ENCODE assay signal across 17 cellular contexts in genomic region chr14:106224694-106224971, GRCh38.
"Had no signal": no experiment of that assay in that cellular context is flagged by ENCODE, and none has a peak within 500 bp of the region (broad histone marks: within the 10 kb centered on the region; RNA-seq: fewer than 3 reads in every experiment).

No MANE protein-coding gene starts in this region.

- H2AFZ ChIP-seq: parathyroid adenoma had no signal

- H3K79me2 ChIP-seq: parathyroid adenoma had no signal

- H3K4me1 Mint-ChIP-seq: endodermal cell, WTC11 had no signal

- H3K4me1 ChIP-seq: breast epithelium, parathyroid adenoma, transverse colon had no signal

- H3K36me3 ChIP-seq: breast epithelium, transverse colon had no signal

- H3K36me3 Mint-ChIP-seq: stimulated activated effector memory CD8-positive, alpha-beta T cell treated with anti-CD3 and anti-CD28 coated beads, Interleukin-12 subunit alpha, Interleukin-12 subunit beta, amount 100 ng/mL, for 72 hours had no signal

- H3K27me3 ChIP-seq: transverse colon had no signal

- H3K4me3 ChIP-seq: breast epithelium, skin epidermis, transverse colon had no signal

- H3K9ac ChIP-seq: parathyroid adenoma, SK-N-SH had no signal

- H3K9me3 ChIP-seq: breast epithelium, SK-N-SH, transverse colon had no signal

- H3K27ac ChIP-seq: breast epithelium, parathyroid adenoma, skin epidermis, transverse colon had no signal

- DNase-seq: activated CD4-positive, alpha-beta T cell treated with anti-CD3 and anti-CD28 coated beads, Interleukin-2, amount 50 U/mL, for 4 hours; activated gamma-delta T cell; anterior cingulate cortex; endodermal cell; erythroblast; hypothalamus; kidney glomerular epithelial cell; mesendoderm; retina; SK-N-SH; substantia nigra; transverse colon had no signal

- ATAC-seq: WTC11 had no signal

- H3K27ac Mint-ChIP-seq: endodermal cell; stimulated activated effector memory CD8-positive, alpha-beta T cell treated with anti-CD3 and anti-CD28 coated beads, Interleukin-12 subunit alpha, Interleukin-12 subunit beta, amount 100 ng/mL, for 72 hours; WTC11 had no signal

- H3K9me3 Mint-ChIP-seq: stimulated activated effector memory CD8-positive, alpha-beta T cell treated with anti-CD3 and anti-CD28 coated beads, Interleukin-12 subunit alpha, Interleukin-12 subunit beta, amount 100 ng/mL, for 72 hours had no signal

- H3K4me2 ChIP-seq: SK-N-SH had no signal

- H3K4me3 Mint-ChIP-seq: endodermal cell; stimulated activated effector memory CD8-positive, alpha-beta T cell treated with anti-CD3 and anti-CD28 coated beads, Interleukin-12 subunit alpha, Interleukin-12 subunit beta, amount 100 ng/mL, for 72 hours; WTC11 had no signal
